ENCODE assay signal across 28 cellular contexts in genomic region chr6:13140972-13141371, GRCh38.
"Had no signal": no experiment of that assay in that cellular context is flagged by ENCODE, and none has a peak within 500 bp of the region (broad histone marks: within the 10 kb centered on the region; RNA-seq: fewer than 3 reads in every experiment).

No MANE protein-coding gene starts in this region.

- H3K4me3 Mint-ChIP-seq: naive thymus-derived CD8-positive, alpha-beta T cell; natural killer cell treated with Interleukin-12 subunit alpha and Interleukin-12 subunit beta and Interleukin-15 and Interleukin-18, amount 100 ng/mL, for 72 hours; nephron progenitor cell; neural crest cell; stimulated activated memory B cell treated with anti-CD40 and anti-IgM and Interleukin-4, amounts not matched to agents 10 μg/mL and 1 μg/mL and 100 μg/mL, for 72 hours; stimulated activated naive CD8-positive, alpha-beta T cell treated with anti-CD3 and anti-CD28 coated beads, Interleukin-15, amount 100 ng/mL, for 72 hours; type B pancreatic cell had no signal

- H3K27me3 Mint-ChIP-seq: naive thymus-derived CD8-positive, alpha-beta T cell; stimulated activated naive CD8-positive, alpha-beta T cell treated with anti-CD3 and anti-CD28 coated beads, Interleukin-15, amount 100 ng/mL, for 72 hours; type B pancreatic cell had no signal

- DNase-seq: naive thymus-derived CD8-positive, alpha-beta T cell; nephron progenitor cell; pancreas; right cardiac atrium; right lobe of liver; sigmoid colon; small intestine; stimulated activated CD4-positive, alpha-beta T cell treated with anti-CD3 and anti-CD28 coated beads, Interleukin-15, amount 100 ng/mL, for 24 hours; stimulated activated CD4-positive, alpha-beta T cell treated with anti-CD3 and anti-CD28 coated beads, Interleukin-2, amount 100 ng/mL, for 24 hours; stimulated activated CD4-positive, alpha-beta T cell treated with anti-CD3 and anti-CD28 coated beads, Interleukin-2, amount 100 ng/mL, for 48 hours; stimulated activated CD4-positive, alpha-beta T cell treated with anti-CD3 and anti-CD28 coated beads, Interleukin-4, amount 100 ng/mL, for 4 hours; stimulated activated CD8-positive, alpha-beta memory T cell treated with anti-CD3 and anti-CD28 coated beads, Interleukin-4, amount 100 ng/mL, for 48 hours; stimulated activated naive CD4-positive, alpha-beta T cell; stimulated activated naive CD8-positive, alpha-beta T cell treated with anti-CD3 and anti-CD28 coated beads, Interleukin-15, amount 100 ng/mL, for 72 hours; stimulated activated naive CD8-positive, alpha-beta T cell treated with anti-CD3 and anti-CD28 coated beads, Interleukin-15, Interleukin-2, amounts not matched to agents 100 U/mL and 50 U/mL, for 24 hours; substantia nigra; testis; tibial artery; transverse colon; upper lobe of right lung; uterus had no signal

- H3K4me1 Mint-ChIP-seq: stimulated activated naive CD8-positive, alpha-beta T cell treated with anti-CD3 and anti-CD28 coated beads, Interleukin-15, amount 100 ng/mL, for 72 hours had no signal

- H3K9me3 ChIP-seq: neutrophil, pancreas, prostate gland, right lobe of liver, sigmoid colon, suprapubic skin, testis, tibial artery, transverse colon, upper lobe of right lung, uterus had no signal

- H3K4me3 ChIP-seq: pancreas, prostate gland, right lobe of liver, sigmoid colon, suprapubic skin, testis, tibial artery, transverse colon, upper lobe of right lung, uterus had no signal

- ATAC-seq: naive thymus-derived CD8-positive, alpha-beta T cell; natural killer cell treated with Interleukin-12 subunit alpha and Interleukin-12 subunit beta and Interleukin-15 and Interleukin-18, amount 100 ng/mL, for 72 hours; pancreas; right cardiac atrium; right lobe of liver; stimulated activated memory B cell treated with anti-CD40 and anti-IgM and Interleukin-4, amounts not matched to agents 10 μg/mL and 1 μg/mL and 100 μg/mL, for 72 hours; stimulated activated naive CD8-positive, alpha-beta T cell treated with anti-CD3 and anti-CD28 coated beads, Interleukin-15, amount 100 ng/mL, for 72 hours; stimulated activated naive CD8-positive, alpha-beta T cell treated with anti-CD3 and anti-CD28 coated beads, Interleukin-15, Interleukin-2, amounts not matched to agents 100 U/mL and 50 U/mL, for 24 hours had no signal

- H3K27me3 ChIP-seq: neutrophil, pancreas, right lobe of liver, sigmoid colon, suprapubic skin, testis, tibial artery, transverse colon, upper lobe of right lung, uterus had no signal

- H3K9me3 Mint-ChIP-seq: naive thymus-derived CD8-positive, alpha-beta T cell; natural killer cell treated with Interleukin-12 subunit alpha and Interleukin-12 subunit beta and Interleukin-15 and Interleukin-18, amount 100 ng/mL, for 72 hours; nephron progenitor cell; stimulated activated memory B cell treated with anti-CD40 and anti-IgM and Interleukin-4, amounts not matched to agents 10 μg/mL and 1 μg/mL and 100 μg/mL, for 72 hours; stimulated activated naive CD8-positive, alpha-beta T cell treated with anti-CD3 and anti-CD28 coated beads, Interleukin-15, amount 100 ng/mL, for 72 hours; type B pancreatic cell had no signal

- H3K4me1 ChIP-seq: prostate gland, right lobe of liver, sigmoid colon, suprapubic skin, testis, transverse colon, upper lobe of right lung, uterus had no signal

- FAIRE-seq: pancreas, small intestine had no signal

- H3K36me3 ChIP-seq: neutrophil, pancreas, prostate gland, right lobe of liver, sigmoid colon, suprapubic skin, tibial artery, transverse colon, upper lobe of right lung, uterus had no signal

- H3K27ac Mint-ChIP-seq: naive thymus-derived CD8-positive, alpha-beta T cell; natural killer cell treated with Interleukin-12 subunit alpha and Interleukin-12 subunit beta and Interleukin-15 and Interleukin-18, amount 100 ng/mL, for 72 hours; nephron progenitor cell; stimulated activated memory B cell treated with anti-CD40 and anti-IgM and Interleukin-4, amounts not matched to agents 10 μg/mL and 1 μg/mL and 100 μg/mL, for 72 hours; stimulated activated naive CD8-positive, alpha-beta T cell treated with anti-CD3 and anti-CD28 coated beads, Interleukin-15, amount 100 ng/mL, for 72 hours; type B pancreatic cell had no signal

- H3K27ac ChIP-seq: neutrophil, pancreas, prostate gland, right lobe of liver, sigmoid colon, suprapubic skin, testis, tibial artery, transverse colon, upper lobe of right lung, uterus had no signal
